ENCODE assay signal across 8 cellular contexts in genomic region chr6:161274488-161274858, GRCh38. TPM values are rescaled to one million over a fixed set of nuclear protein-coding genes. Genes with fewer than 3 reads are reported as not detected.
DNase-seq lines count a peak whose midpoint lies in the region; ATAC-seq and TF ChIP-seq lines count a peak whose summit lies in the region.

No MANE protein-coding gene starts in this region.

- no peaks in the 10 kb centered on the region for H3K9me3 ChIP-seq in left lung
- H3K9me3 ChIP-seq in tibial nerve = no peaks in the 10 kb centered on the region

- no peak for TF ChIP-seq POLR2A in tibial nerve (IDR thresholded peaks at IDR 0.05)

- peak overlapping the region; percentile 78 for H3K4me3 Mint-ChIP-seq in activated CD8-positive, alpha-beta memory T cell treated with anti-CD3 and anti-CD28 coated beads, Interleukin-2, amount 10 ng/mL, durations not matched to agents 7 days and 5 days
- H3K4me3 Mint-ChIP-seq in activated naive CD8-positive, alpha-beta T cell treated with anti-CD3 and anti-CD28 coated beads, Interleukin-2, amount 10 ng/mL, durations not matched to agents 7 days and 5 days = peak overlapping the region; percentile 91

- H3K36me3 ChIP-seq in left lung = no peaks in the 10 kb centered on the region
- H3K36me3 ChIP-seq in tibial nerve = no peaks in the 10 kb centered on the region

- POLR2A ChIA-PET in activated naive CD8-positive, alpha-beta T cell treated with anti-CD3 and anti-CD28 coated beads, Interleukin-2, amount 10 ng/mL, durations not matched to agents 7 days and 5 days (lab: Charles Lee) = interaction anchor here (0.6 to 2.0 kb wide), 4 partner anchors 14 to 282 kb away, joined by 5 to 7 read pairs (median 6); partner anchors contain the start of gene MAP3K4

- H3K27ac ChIP-seq in left lung = peak overlapping the region; percentile 61 to 85
- H3K27ac ChIP-seq in tibial nerve = peak overlapping the region; percentile 21 to 88 (median 72)

- no peak for DNase-seq in activated CD8-positive, alpha-beta memory T cell treated with anti-CD3 and anti-CD28 coated beads, Interleukin-2, amount 10 ng/mL, durations not matched to agents 7 days and 5 days
- no peak for DNase-seq in activated CD8-positive, alpha-beta memory T cell treated with anti-CD3 and anti-CD28 coated beads, Interleukin-2, amount 50 U/mL, for 48 hours
- no peak for DNase-seq in activated naive CD8-positive, alpha-beta T cell treated with anti-CD3 and anti-CD28 coated beads, Interleukin-2, amount 10 ng/mL, durations not matched to agents 7 days and 5 days
- DNase-seq in left lung = no peak
- no peak for DNase-seq in tibial nerve (ENCODE audit: low spot score in 2 of 2)
- no peak for DNase-seq in HK-2 (ENCODE audit: unreplicated experiment)

- H3K4me1 Mint-ChIP-seq in activated CD8-positive, alpha-beta memory T cell treated with anti-CD3 and anti-CD28 coated beads, Interleukin-2, amount 10 ng/mL, durations not matched to agents 7 days and 5 days = peaks cover 19% of the 10 kb centered on the region
- peaks cover 14% of the 10 kb centered on the region for H3K4me1 Mint-ChIP-seq in activated naive CD8-positive, alpha-beta T cell treated with anti-CD3 and anti-CD28 coated beads, Interleukin-2, amount 10 ng/mL, durations not matched to agents 7 days and 5 days

- CTCF ChIA-PET in activated CD8-positive, alpha-beta memory T cell treated with anti-CD3 and anti-CD28 coated beads, Interleukin-2, amount 10 ng/mL, durations not matched to agents 7 days and 5 days (lab: Charles Lee) = interaction anchor here (1.1 to 2.7 kb wide), 3 partner anchors 97 to 283 kb away, joined by 3 to 10 read pairs (median 4); partner anchors contain the start of gene MAP3K4

- H3K27me3 ChIP-seq in left lung = no peaks in the 10 kb centered on the region
- H3K27me3 ChIP-seq in tibial nerve = no peaks in the 10 kb centered on the region

- peaks cover 0 to 19% of the 10 kb centered on the region in 2 donors for H3K4me1 ChIP-seq in left lung
- H3K4me1 ChIP-seq in tibial nerve = peaks cover 0 to 28% (median 0%) of the 10 kb centered on the region in 4 donors

- intact Hi-C loops in left lung (cut with DNase I) = no loop called here

- WGBS in tibial nerve, 2 donors = 10 to 13% methylated on average over 8 of the region's 8 CpGs

- H3K4me3 ChIP-seq in left lung (peak overlapping the region; percentile 65), tibial nerve (peak overlapping the region; percentile 43 to 76 (median 59))

- peaks cover 11% of the 10 kb centered on the region for H3K27me3 Mint-ChIP-seq in activated CD8-positive, alpha-beta memory T cell treated with anti-CD3 and anti-CD28 coated beads, Interleukin-2, amount 10 ng/mL, durations not matched to agents 7 days and 5 days
- peaks cover 5% of the 10 kb centered on the region for H3K27me3 Mint-ChIP-seq in activated naive CD8-positive, alpha-beta T cell treated with anti-CD3 and anti-CD28 coated beads, Interleukin-2, amount 10 ng/mL, durations not matched to agents 7 days and 5 days

- no peak for TF ChIP-seq EP300 in tibial nerve (IDR thresholded peaks at IDR 0.05)

- no peaks in the 10 kb centered on the region for H3K9me3 Mint-ChIP-seq in activated CD8-positive, alpha-beta memory T cell treated with anti-CD3 and anti-CD28 coated beads, Interleukin-2, amount 10 ng/mL, durations not matched to agents 7 days and 5 days (ENCODE audit: low read depth)
- no peaks in the 10 kb centered on the region for H3K9me3 Mint-ChIP-seq in activated naive CD8-positive, alpha-beta T cell treated with anti-CD3 and anti-CD28 coated beads, Interleukin-2, amount 10 ng/mL, durations not matched to agents 7 days and 5 days

- H3K36me3 Mint-ChIP-seq in activated CD8-positive, alpha-beta memory T cell treated with anti-CD3 and anti-CD28 coated beads, Interleukin-2, amount 10 ng/mL, durations not matched to agents 7 days and 5 days = peaks cover 2% of the 10 kb centered on the region
- no peaks in the 10 kb centered on the region for H3K36me3 Mint-ChIP-seq in activated naive CD8-positive, alpha-beta T cell treated with anti-CD3 and anti-CD28 coated beads, Interleukin-2, amount 10 ng/mL, durations not matched to agents 7 days and 5 days

- ATAC-seq in activated CD8-positive, alpha-beta memory T cell treated with anti-CD3 and anti-CD28 coated beads, Interleukin-2, amount 10 ng/mL, durations not matched to agents 7 days and 5 days = no peak
- no peak for ATAC-seq in activated naive CD8-positive, alpha-beta T cell treated with anti-CD3 and anti-CD28 coated beads, Interleukin-2, amount 10 ng/mL, durations not matched to agents 7 days and 5 days (ENCODE audit: low read depth)
- ATAC-seq in left lung = peak; percentile 1
- no peak for ATAC-seq in GM21423 (IDR thresholded peaks at IDR 0.05; ENCODE audit: unreplicated experiment)
- ATAC-seq in GM21723 (IDR thresholded peaks at IDR 0.05; ENCODE audit: unreplicated experiment) = no peak

- TF ChIP-seq CTCF in left lung (IDR thresholded peaks at IDR 0.05) = no peak
- TF ChIP-seq CTCF in tibial nerve (IDR thresholded peaks at IDR 0.05) = no peak

- H3K27ac Mint-ChIP-seq in activated CD8-positive, alpha-beta memory T cell treated with anti-CD3 and anti-CD28 coated beads, Interleukin-2, amount 10 ng/mL, durations not matched to agents 7 days and 5 days = peak overlapping the region; percentile 91
- peak overlapping the region; percentile 96 for H3K27ac Mint-ChIP-seq in activated naive CD8-positive, alpha-beta T cell treated with anti-CD3 and anti-CD28 coated beads, Interleukin-2, amount 10 ng/mL, durations not matched to agents 7 days and 5 days

RNA-seq across cellular contexts. Expression of gene AGPAT4, which starts 0.6 kb away (rescaled TPM):
- 1 to 10 TPM; 3.1 to 4.1 TPM for total RNA-seq in activated CD8-positive, alpha-beta memory T cell treated with anti-CD3 and anti-CD28 coated beads, Interleukin-2, amount 10 ng/mL, durations not matched to agents 7 days and 5 days
- 1 to 10 TPM; 2.7 to 4.9 TPM for total RNA-seq in activated naive CD8-positive, alpha-beta T cell treated with anti-CD3 and anti-CD28 coated beads, Interleukin-2, amount 10 ng/mL, durations not matched to agents 7 days and 5 days
- total RNA-seq in left lung (10 to 100 TPM; 13.4 to 14.8 TPM), tibial nerve (10 to 100 TPM; 10.5 to 20.8 (median 12.6) TPM)
